Comparison of ENCODE assay signal across 23 cellular contexts in genomic region chr15:57053470-57053869, GRCh38.
DNase-seq lines count a peak whose midpoint lies in the region; ATAC-seq, FAIRE-seq and TF ChIP-seq lines count a peak whose summit lies in the region.
"Had no signal": no experiment of that assay in that cellular context is flagged by ENCODE, and none has a peak within 500 bp of the region (broad histone marks: within the 10 kb centered on the region; RNA-seq: fewer than 3 reads in every experiment).

No MANE protein-coding gene starts in this region.

- H3K4me1 Mint-ChIP-seq in WTC11: peaks cover 65% of the 10 kb centered on the region
- H3K4me1 Mint-ChIP-seq in memory B cell: peaks cover 46% of the 10 kb centered on the region

- H3K4me3 ChIP-seq in right lobe of liver (no peak overlapping the region), HepG2 (replicated peaks in 1 of 3; ENCODE audit: insufficient read depth in 1 of 3, low read depth in 2 of 3, low read length in 3 of 3) (no peak overlapping the region)
- H3K4me3 ChIP-seq: GM12878, GM23248, SJCRH30 had no signal

- H3K36me3 ChIP-seq in right lobe of liver (no peaks in the 10 kb centered on the region), HepG2 (replicated peaks in 1 of 2; ENCODE audit: control insufficient read depth in 1 of 2, insufficient read depth in 2 of 2, low read length in 2 of 2) (no peaks in the 10 kb centered on the region)

- H3K4me3 Mint-ChIP-seq in WTC11: no peak overlapping the region
- no peak overlapping the region for H3K4me3 Mint-ChIP-seq in memory B cell
- H3K4me3 Mint-ChIP-seq: CD8-positive, alpha-beta T cell had no signal

- no peaks in the 10 kb centered on the region for H3K9me3 ChIP-seq in right lobe of liver
- no peaks in the 10 kb centered on the region for H3K9me3 ChIP-seq in HepG2 (ENCODE audit: low read length)
- H3K9me3 ChIP-seq: SJCRH30 had no signal

- H3K27me3 ChIP-seq in right lobe of liver (no peaks in the 10 kb centered on the region), HepG2 (ENCODE audit: control insufficient read depth in 1 of 2, insufficient read depth in 2 of 2, low read length in 2 of 2) (no peaks in the 10 kb centered on the region)
- H3K27me3 ChIP-seq: SJCRH30 had no signal

- no peaks in the 10 kb centered on the region for H3K27me3 Mint-ChIP-seq in WTC11 (ENCODE audit: low read depth)
- no peaks in the 10 kb centered on the region for H3K27me3 Mint-ChIP-seq in memory B cell

- intact Hi-C loops in right lobe of liver (cut with DNase I) (no loop called here), HepG2 (cut with micrococcal nuclease; ENCODE audit: unreplicated experiment) (loop anchor here (10.0 kb wide), 1 partner anchor 129 kb away; no protein-coding TSS in a partner anchor)

- no peaks in the 10 kb centered on the region for H3K36me3 Mint-ChIP-seq in WTC11
- H3K36me3 Mint-ChIP-seq in memory B cell: peaks cover 11% of the 10 kb centered on the region

- H3K4me1 ChIP-seq in right lobe of liver: peaks cover 0 to 16% (median 5%) of the 10 kb centered on the region in 4 donors
- H3K4me1 ChIP-seq in HepG2 (ENCODE audit: insufficient read depth, low read length): peaks cover 11% of the 10 kb centered on the region; the same call in 1 of the 2 replicates
- H3K4me1 ChIP-seq: SJCRH30 had no signal

- H3K4me2 ChIP-seq in HepG2 (ENCODE audit: low read depth, low read length): no peak overlapping the region

- ATAC-seq in right lobe of liver (peak; percentile 13 to 31 (median 23)), HepG2 (no peak), WTC11 (no peak), memory B cell (ENCODE audit: low read depth) (no peak), HG02763 (IDR thresholded peaks at IDR 0.05; ENCODE audit: unreplicated experiment) (no peak)
- ATAC-seq: CD8-positive, alpha-beta T cell; GM12878; HCT116 had no signal

- FAIRE-seq in HepG2 (lab: Jason Lieb, UNC): no peak
- FAIRE-seq: G401.6, GM12878 had no signal

- H3K27ac Mint-ChIP-seq in WTC11 (peak overlapping the region; percentile 8; the same call in 1 of the 2 replicates), memory B cell (peak overlapping the region; percentile 42)
- H3K27ac Mint-ChIP-seq: CD8-positive, alpha-beta T cell had no signal

- TF ChIP-seq EP300 in HepG2 (IDR thresholded peaks at IDR 0.05; ENCODE audit: low read depth in 2 of 2, low read length in 2 of 2): no peak
- no peak for TF ChIP-seq EP300 in HepG2 (CRISPR knock-in tag; IDR thresholded peaks at IDR 0.05; ENCODE audit: borderline replicate concordance)

- CTCF ChIA-PET in HepG2 (lab: Yijun Ruan, JAX; ENCODE audit: low intra/inter-chr PET ratio, low total read pairs): no interaction called here
- CTCF ChIA-PET in WTC11 (lab: Charles Lee): interaction anchor here (0.6 kb wide), 1 partner anchor 45 kb away, joined by 3 read pairs; no protein-coding TSS in a partner anchor

- POLR2A ChIA-PET in HepG2 (lab: Yijun Ruan, JAX) (no interaction called here), WTC11 (lab: Charles Lee) (no interaction called here)

- no peaks in the 10 kb centered on the region; the same call in 1 of the 2 replicates for H4K20me1 ChIP-seq in HepG2 (ENCODE audit: insufficient read depth, low read length)

- WGBS in right lobe of liver (ENCODE audit: insufficient coverage, low coverage, low lambda C conversion rate, missing lambda C conversion rate): 27% methylated on average over 4 of the region's 4 CpGs
- WGBS in HepG2 (ENCODE audit: low lambda C conversion rate): 95% methylated on average over 4 of the region's 4 CpGs

- no peak overlapping the region for H3K9ac ChIP-seq in HepG2 (ENCODE audit: insufficient read depth, low read depth, low read length)
- H3K9ac ChIP-seq: GM23248 had no signal

- peaks cover 87% of the 10 kb centered on the region for H3K79me2 ChIP-seq in HepG2 (ENCODE audit: insufficient read depth, low read length)

- no peak for TF ChIP-seq CTCF in right lobe of liver (IDR thresholded peaks at IDR 0.05)
- TF ChIP-seq CTCF in HepG2 (CRISPR knock-in tag; IDR thresholded peaks at IDR 0.05): no peak
- TF ChIP-seq CTCF in WTC11 (IDR thresholded peaks at IDR 0.05): no peak

- H3K9me3 Mint-ChIP-seq in WTC11 (no peaks in the 10 kb centered on the region), memory B cell (no peaks in the 10 kb centered on the region)
- H3K9me3 Mint-ChIP-seq: CD8-positive, alpha-beta T cell had no signal

- TF ChIP-seq RAD21 in HepG2 (CRISPR knock-in tag; IDR thresholded peaks at IDR 0.05): no peak

- H2AFZ ChIP-seq in HepG2 (ENCODE audit: low read length): no peak overlapping the region
- H2AFZ ChIP-seq: GM23248 had no signal

- BruUV-seq in HepG2 (replicated peaks; lab: Mats Ljungman, UMichigan): no TSS peak

- in situ Hi-C loops in HepG2 (cut with HindIII; ENCODE audit: extremely low pct_ligation_motif_present, low pct_unique_long_range_greater_than_20kb): no loop called here

- TF ChIP-seq POLR2A in right lobe of liver (IDR thresholded peaks at IDR 0.05): no peak
- no peak for TF ChIP-seq POLR2A in HepG2 (IDR thresholded peaks at IDR 0.05; ENCODE audit: insufficient read depth in 1 of 2, low read depth in 2 of 2, low read length in 2 of 2)

- DNase-seq in right lobe of liver (no peak), HepG2 (ENCODE audit: low spot score) (no peak), WTC11 (ENCODE audit: low spot score) (no peak), memory B cell (ENCODE audit: low spot score in 2 of 2) (no peak), NCI-H1436 treated with DMSO at 0.1 percent for 48 hours (lab: John Stamatoyannopoulos, UW) (no peak), kidney glomerular epithelial cell (lab: John Stamatoyannopoulos, UW) (no peak)
- no peak for DNase-seq in activated CD4-positive, alpha-beta T cell treated with anti-CD3 and anti-CD28 coated beads, Interleukin-2, amount 50 U/mL, for 4 hours
- DNase-seq: CD8-positive, alpha-beta T cell; DND-41; GM23248; KG1; NCI-H1436; NCI-H2107; NCI-H226; NCI-H524 treated with DMSO at 0.1 percent for 48 hours; NK-92 treated with Interleukin-12 subunit alpha and Interleukin-12 subunit beta, amount 100 ng/mL, for 24 hours; OCI-M1; SJCRH30 had no signal

- no peak overlapping the region for H3K27ac ChIP-seq in right lobe of liver
- no peak overlapping the region for H3K27ac ChIP-seq in HepG2 (ENCODE audit: extremely low read length, insufficient read depth, low read length)
- H3K27ac ChIP-seq: GM23248, RWPE1, SJCRH30 had no signal

TF ChIP-seq in HepG2, 621 proteins besides CTCF, POLR2A, EP300 and RAD21 (continues in another document):
- no peak for TF ChIP-seq CBX2 (IDR thresholded peaks at IDR 0.05; ENCODE audit: low read depth, low read length)
- no peak for TF ChIP-seq CBX2 (CRISPR knock-in tag; IDR thresholded peaks at IDR 0.05; ENCODE audit: low read depth)
- TF ChIP-seq SOX13 (IDR thresholded peaks at IDR 0.05): no peak
- TF ChIP-seq SOX13 (CRISPR knock-in tag; conservative IDR thresholded peaks at IDR 0.05 in 1 of 2, IDR thresholded peaks at IDR 0.05 in 1 of 2): no peak
- TF ChIP-seq ZNF512B (CRISPR knock-in tag; IDR thresholded peaks at IDR 0.05; ENCODE audit: borderline replicate concordance): no peak

TF ChIP-seq in WTC11, 78 proteins besides CTCF, POLR2A, EP300 and RAD21:
- TF ChIP-seq USF2 (CRISPR knock-in tag; IDR thresholded peaks at IDR 0.05): no peak

Comparison
In these comparisons a context has a peak if more than half of its experiments do, and no peak if none do; other contexts are left out.
1. ATAC-seq: peak in right lobe of liver (4 of 4); none in HepG2 (single experiment), WTC11 (single experiment), memory B cell (single experiment) and HG02763 (single experiment).